In the genomic region with DNA sequence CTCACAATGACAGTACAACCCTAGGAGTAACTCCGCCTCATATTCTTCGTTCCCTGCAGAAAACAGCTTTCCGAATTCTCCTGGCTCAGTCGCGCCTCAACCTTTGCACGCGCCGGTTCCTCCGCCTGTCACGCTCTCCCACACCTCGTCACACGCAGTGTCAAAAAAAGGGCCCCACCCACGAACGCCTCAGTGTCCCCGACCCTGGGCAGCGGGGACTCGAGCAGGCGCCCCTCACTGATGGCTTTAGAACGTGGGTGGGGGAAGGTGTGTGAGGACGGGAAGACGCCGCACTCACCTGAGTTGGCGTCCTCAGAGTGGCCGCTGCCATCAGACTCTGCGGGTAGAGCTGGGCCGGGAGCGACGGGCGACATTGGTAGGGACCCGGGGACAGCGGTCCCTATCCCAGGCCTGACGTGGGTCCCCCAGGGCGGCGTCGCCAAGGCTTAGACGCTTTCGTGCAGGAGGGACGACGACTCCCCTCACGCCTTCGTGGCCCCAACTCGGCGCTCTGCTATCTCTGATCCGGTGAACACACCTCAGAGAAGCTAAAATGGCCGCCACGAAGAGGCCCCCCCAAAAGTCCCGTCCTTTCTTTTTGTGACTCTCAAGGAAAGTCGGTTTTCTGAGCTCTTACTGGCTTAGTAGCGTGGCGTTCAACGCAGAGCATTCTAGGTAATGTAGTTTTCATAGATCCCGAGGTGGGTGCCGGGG, we compare ENCODE assay signal across 1 cellular context.
A peak's percentile ranks its signal among the peaks of the same experiment; 100 is the strongest.
TF ChIP-seq lines count a peak whose summit lies in the region.

Gene ZNF154, minus strand, starts transcription at position 564 of the 714 bp plus-strand sequence. Its CDS starts 233 bp downstream, at position 331.

TF ChIP-seq in GM12878, 131 proteins besides CTCF, POLR2A, EP300 and RAD21 (continued from another document):
- TF ChIP-seq ZNF687 (IDR thresholded peaks at IDR 0.05) (0 out of 2 replicates have a peak, but pooled peaks have one; percentile 55), SPI1 (IDR thresholded peaks at IDR 0.05; ENCODE audit: borderline replicate concordance, insufficient read depth, low read depth, low read length) (no peak), PAX5 (IDR thresholded peaks at IDR 0.05; ENCODE audit: borderline replicate concordance, low read depth, low read length) (no peak), ATF2 (IDR thresholded peaks at IDR 0.05; ENCODE audit: low read length) (no peak), CREB1 (IDR thresholded peaks at IDR 0.05; ENCODE audit: low read depth) (0 out of 2 replicates have a peak, but pooled peaks have one; percentile 43), FOXM1 (IDR thresholded peaks at IDR 0.05; ENCODE audit: low read depth, low read length) (no peak), TCF7 (IDR thresholded peaks at IDR 0.05; ENCODE audit: borderline replicate concordance) (no peak), IKZF1 (conservative IDR thresholded peaks at IDR 0.05) (0 out of 2 replicates have a peak, but pooled peaks have one; percentile 25), ZSCAN29 (IDR thresholded peaks at IDR 0.05) (no peak), TBL1XR1 (IDR thresholded peaks at IDR 0.05; ENCODE audit: low read depth, low read length) (no peak), YY1 (IDR thresholded peaks at IDR 0.05; ENCODE audit: low read depth, low read length) (peak; percentile 92), MEF2B (IDR thresholded peaks at IDR 0.05; ENCODE audit: partially characterized antibody, poor library complexity, severe bottlenecking) (no peak), RELB (IDR thresholded peaks at IDR 0.05; ENCODE audit: low read depth) (peak; percentile 59; the same call in 1 of the 2 replicates), IKZF2 (IDR thresholded peaks at IDR 0.05) (no peak), ETV6 (conservative IDR thresholded peaks at IDR 0.05 in 1 of 2, IDR thresholded peaks at IDR 0.05 in 1 of 2; ENCODE audit: borderline replicate concordance in 1 of 2, low read depth in 1 of 2) (no peak), BHLHE40 (IDR thresholded peaks at IDR 0.05; ENCODE audit: borderline replicate concordance in 1 of 2, low read depth in 2 of 2, low read length in 1 of 2) (peak; percentile 18 to 38; a peak in 1 of 4 replicates), SUZ12 (IDR thresholded peaks at IDR 0.05; ENCODE audit: unreplicated experiment) (no peak), HCFC1 (IDR thresholded peaks at IDR 0.05; ENCODE audit: low read length) (peak; percentile 63), BACH1 (IDR thresholded peaks at IDR 0.05; ENCODE audit: borderline replicate concordance) (0 out of 2 replicates have a peak, but pooled peaks have one; percentile 36), NFYA (IDR thresholded peaks at IDR 0.05; ENCODE audit: borderline replicate concordance, low read depth, low read length) (no peak), RCOR1 (conservative IDR thresholded peaks at IDR 0.05; ENCODE audit: low read depth, low read length) (no peak), PKNOX1 (IDR thresholded peaks at IDR 0.05) (peak; percentile 81), E2F4 (IDR thresholded peaks at IDR 0.05; ENCODE audit: low read depth, low read length) (no peak)
- TF ChIP-seq, protein P1, sequence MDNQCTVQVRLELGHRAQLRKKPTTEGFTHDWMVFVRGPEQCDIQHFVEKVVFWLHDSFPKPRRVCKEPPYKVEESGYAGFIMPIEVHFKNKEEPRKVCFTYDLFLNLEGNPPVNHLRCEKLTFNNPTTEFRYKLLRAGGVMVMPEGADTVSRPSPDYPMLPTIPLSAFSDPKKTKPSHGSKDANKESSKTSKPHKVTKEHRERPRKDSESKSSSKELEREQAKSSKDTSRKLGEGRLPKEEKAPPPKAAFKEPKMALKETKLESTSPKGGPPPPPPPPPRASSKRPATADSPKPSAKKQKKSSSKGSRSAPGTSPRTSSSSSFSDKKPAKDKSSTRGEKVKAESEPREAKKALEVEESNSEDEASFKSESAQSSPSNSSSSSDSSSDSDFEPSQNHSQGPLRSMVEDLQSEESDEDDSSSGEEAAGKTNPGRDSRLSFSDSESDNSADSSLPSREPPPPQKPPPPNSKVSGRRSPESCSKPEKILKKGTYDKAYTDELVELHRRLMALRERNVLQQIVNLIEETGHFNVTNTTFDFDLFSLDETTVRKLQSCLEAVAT (IDR thresholded peaks at IDR 0.05), result 0 out of 2 replicates have a peak, but pooled peaks have one; percentile 52
